ENCODE assay signal across 4 cellular contexts in genomic region chr16:33516686-33517085, GRCh38. TPM values are rescaled to one million over a fixed set of nuclear protein-coding genes. Genes with fewer than 3 reads are reported as not detected.
"Had no signal": no experiment of that assay in that cellular context is flagged by ENCODE, and none has a peak within 500 bp of the region (broad histone marks: within the 10 kb centered on the region; RNA-seq: fewer than 3 reads in every experiment).

No MANE protein-coding gene starts in this region.

RNA-seq across cellular contexts. Expression of gene TP53TG3F, which starts 57.3 kb away (rescaled TPM):
- total RNA-seq: LHCN-M2, MCF 10A, OCI-LY7, PC-3 had no signal
